Comparison of ENCODE assay signal across 9 cellular contexts in genomic region chr2:8608411-8608954, GRCh38.
DNase-seq lines count a peak whose midpoint lies in the region; ATAC-seq, FAIRE-seq and TF ChIP-seq lines count a peak whose summit lies in the region.
"Had no signal": no experiment of that assay in that cellular context is flagged by ENCODE, and none has a peak within 500 bp of the region (broad histone marks: within the 10 kb centered on the region; RNA-seq: fewer than 3 reads in every experiment).

No MANE protein-coding gene starts in this region.

- intact Hi-C loops in Caco-2 (cut with micrococcal nuclease; ENCODE audit: unreplicated experiment), result loop anchor here (5.0 kb wide), 1 partner anchor 71 kb away; no protein-coding TSS in a partner anchor

- H3K36me3 Mint-ChIP-seq in Caco-2 (ENCODE audit: insufficient read depth, unreplicated experiment), result peaks cover 21% of the 10 kb centered on the region
- H3K36me3 Mint-ChIP-seq in HFFc6 (ENCODE audit: low read depth), result no peaks in the 10 kb centered on the region
- H3K36me3 Mint-ChIP-seq in activated T-cell treated with anti-CD3 and anti-CD28 coated beads, Interleukin-2, amount 50 U/mL, for 4 hours (ENCODE audit: insufficient read depth), result no peaks in the 10 kb centered on the region

- H3K9me3 Mint-ChIP-seq in Caco-2 (ENCODE audit: unreplicated experiment) (no peaks in the 10 kb centered on the region), HFFc6 (no peaks in the 10 kb centered on the region)
- H3K9me3 Mint-ChIP-seq in activated T-cell treated with anti-CD3 and anti-CD28 coated beads, Interleukin-2, amount 50 U/mL, for 4 hours, result peaks cover 11% of the 10 kb centered on the region

- H3K27ac Mint-ChIP-seq in Caco-2 (ENCODE audit: unreplicated experiment) (peak overlapping the region; percentile 69), HFFc6 (peak overlapping the region; percentile 25; the same call in 1 of the 2 replicates)

- no peak for TF ChIP-seq CTCF in Caco-2 (IDR thresholded peaks at IDR 0.05; ENCODE audit: insufficient read depth in 1 of 2, low read depth in 1 of 2, low read length in 1 of 2, severe bottlenecking in 1 of 2, unreplicated experiment in 1 of 2)
- TF ChIP-seq CTCF in HFFc6 (IDR thresholded peaks at IDR 0.05), result no peak
- TF ChIP-seq CTCF in D721Med (IDR thresholded peaks at IDR 0.05; ENCODE audit: insufficient read depth, missing control alignments), result no peak

- peak in 1 of 2 experiments; percentile 4 for DNase-seq in Caco-2
- DNase-seq in HFFc6, result no peak
- no peak for DNase-seq in activated T-cell treated with anti-CD3 and anti-CD28 coated beads, Interleukin-2, amount 50 U/mL, for 4 hours
- DNase-seq in myocyte (ENCODE audit: low read depth), result peak; percentile 65
- DNase-seq in cerebellar cortex (ENCODE audit: low spot score), result no peak
- DNase-seq in SHP77 treated with DMSO at 0.1 percent for 48 hours (lab: John Stamatoyannopoulos, UW), result no peak
- no peak for DNase-seq in D721Med (ENCODE audit: insufficient read length, low spot score)
- DNase-seq: anterior cingulate cortex, NCI-H2029 treated with DMSO at 0.1 percent for 48 hours had no signal

- no peaks in the 10 kb centered on the region; the same call in 1 of the 2 replicates for H3K36me3 ChIP-seq in Caco-2 (ENCODE audit: control insufficient read depth, insufficient read depth, low read length)

- no peak overlapping the region for H3K4me3 ChIP-seq in Caco-2 (ENCODE audit: low read depth, low read length)

- peaks cover 18% of the 10 kb centered on the region for H3K9me3 ChIP-seq in Caco-2

- H3K4me1 Mint-ChIP-seq in Caco-2 (ENCODE audit: low read depth, unreplicated experiment), result peaks cover 63% of the 10 kb centered on the region
- H3K4me1 Mint-ChIP-seq in HFFc6 (ENCODE audit: low read depth), result peaks cover 64% of the 10 kb centered on the region
- peaks cover 7% of the 10 kb centered on the region for H3K4me1 Mint-ChIP-seq in activated T-cell treated with anti-CD3 and anti-CD28 coated beads, Interleukin-2, amount 50 U/mL, for 4 hours (ENCODE audit: low read depth)

- CTCF ChIA-PET in Caco-2 (lab: Charles Lee), result no interaction called here

- H3K27me3 ChIP-seq in Caco-2 (replicated peaks; ENCODE audit: control insufficient read depth, insufficient read depth, low read length), result no peaks in the 10 kb centered on the region

- no peak overlapping the region for H3K4me3 Mint-ChIP-seq in Caco-2 (ENCODE audit: unreplicated experiment)
- no peak overlapping the region for H3K4me3 Mint-ChIP-seq in HFFc6
- H3K4me3 Mint-ChIP-seq in activated T-cell treated with anti-CD3 and anti-CD28 coated beads, Interleukin-2, amount 50 U/mL, for 4 hours, result no peak overlapping the region

- FAIRE-seq in D721Med (lab: Jason Lieb, UNC), result no peak

- POLR2A ChIA-PET in Caco-2 (lab: Charles Lee), result interaction anchor here (0.6 kb wide), 1 partner anchor 17 kb away, joined by 3 read pairs; no protein-coding TSS in a partner anchor

- peaks cover 91% of the 10 kb centered on the region for H3K4me1 ChIP-seq in Caco-2

- ATAC-seq in activated T-cell treated with anti-CD3 and anti-CD28 coated beads, Interleukin-2, amount 50 U/mL, for 4 hours, result peak; percentile 86 to 89

- no peaks in the 10 kb centered on the region for H3K27me3 Mint-ChIP-seq in Caco-2 (ENCODE audit: insufficient read depth, unreplicated experiment)
- H3K27me3 Mint-ChIP-seq in HFFc6 (ENCODE audit: insufficient read depth), result peaks cover 3% of the 10 kb centered on the region; the same call in 1 of the 2 replicates
- no peaks in the 10 kb centered on the region for H3K27me3 Mint-ChIP-seq in activated T-cell treated with anti-CD3 and anti-CD28 coated beads, Interleukin-2, amount 50 U/mL, for 4 hours (ENCODE audit: low read depth)

- BruUV-seq in Caco-2 (replicated peaks; lab: Mats Ljungman, UMichigan), result no TSS peak
